17 cellular contexts compared by ENCODE assay signal in genomic region chr11:763549-764321, GRCh38. TPM values are rescaled to one million over a fixed set of nuclear protein-coding genes. Genes with fewer than 3 reads are reported as not detected.
DNase-seq lines count a peak whose midpoint lies in the region; TF ChIP-seq lines count a peak whose summit lies in the region.
"Had no signal": no experiment of that assay in that cellular context is flagged by ENCODE, and none has a peak within 500 bp of the region (broad histone marks: within the 10 kb centered on the region; RNA-seq: fewer than 3 reads in every experiment).

No MANE protein-coding gene starts in this region.

- no peaks in the 10 kb centered on the region for H3K27me3 Mint-ChIP-seq in dendritic cell treated with granulocyte-macrophage colony-stimulating factor and Interleukin-4, amounts not matched to agents 40 ng/mL and 50 ng/mL, for 4 days
- no peaks in the 10 kb centered on the region for H3K27me3 Mint-ChIP-seq in progenitor cell of endocrine pancreas
- H3K27me3 Mint-ChIP-seq: brain had no signal

- H3K4me3 Mint-ChIP-seq in dendritic cell treated with granulocyte-macrophage colony-stimulating factor and Interleukin-4, amounts not matched to agents 40 ng/mL and 50 ng/mL, for 4 days, result no peak overlapping the region
- H3K4me3 Mint-ChIP-seq in progenitor cell of endocrine pancreas (ENCODE audit: low read depth), result no peak overlapping the region
- H3K4me3 Mint-ChIP-seq: activated CD8-positive, alpha-beta T cell treated with anti-CD3 and anti-CD28 coated beads, Interleukin-2, amount 10 ng/mL, durations not matched to agents 7 days and 5 days; brain had no signal

- H3K4me1 Mint-ChIP-seq in dendritic cell treated with granulocyte-macrophage colony-stimulating factor and Interleukin-4, amounts not matched to agents 40 ng/mL and 50 ng/mL, for 4 days (ENCODE audit: low read depth), result peaks cover 41% of the 10 kb centered on the region
- no peaks in the 10 kb centered on the region for H3K4me1 Mint-ChIP-seq in progenitor cell of endocrine pancreas (ENCODE audit: low read depth)
- H3K4me1 Mint-ChIP-seq: brain had no signal

- no peaks in the 10 kb centered on the region for H3K9me3 ChIP-seq in HUES6 (ENCODE audit: control insufficient read depth, insufficient read depth, low read depth, low read length)
- H3K9me3 ChIP-seq: gastroesophageal sphincter, upper lobe of left lung had no signal

- H3K36me3 ChIP-seq in HUES6 (ENCODE audit: control insufficient read depth, insufficient read depth, low read length), result peaks cover 82% of the 10 kb centered on the region
- peaks cover 80% of the 10 kb centered on the region for H3K36me3 ChIP-seq in brain microvascular endothelial cell (replicated peaks)

- H3K4me1 ChIP-seq in HUES6 (ENCODE audit: control insufficient read depth, insufficient read depth, low read length), result peaks cover 14% of the 10 kb centered on the region
- H3K4me1 ChIP-seq: gastroesophageal sphincter had no signal

- DNase-seq in D341Med (ENCODE audit: low spot score) (peak; percentile 36), progenitor cell of endocrine pancreas (ENCODE audit: low spot score, unreplicated experiment) (no peak), brain microvascular endothelial cell (no peak), NCI-H146 (lab: John Stamatoyannopoulos, UW) (no peak), medulla oblongata (ENCODE audit: extremely low spot score) (no peak)
- DNase-seq: activated CD8-positive, alpha-beta T cell treated with anti-CD3 and anti-CD28 coated beads, Interleukin-2, amount 10 ng/mL, durations not matched to agents 7 days and 5 days; activated gamma-delta T cell treated with Interleukin-2 at 50 U/mL for 16 hours; NCI-H1930; NCI-H82; Right ventricle myocardium superior; stimulated activated CD4-positive, alpha-beta T cell treated with anti-CD3 and anti-CD28 coated beads, Interleukin-15, amount 100 ng/mL, for 24 hours had no signal

- in situ Hi-C loops in brain microvascular endothelial cell (cut with HindIII; ENCODE audit: low pct_ligation_motif_present, low sequenced_read_pairs), result no loop called here

- H3K27ac Mint-ChIP-seq in dendritic cell treated with granulocyte-macrophage colony-stimulating factor and Interleukin-4, amounts not matched to agents 40 ng/mL and 50 ng/mL, for 4 days, result peak overlapping the region; percentile 42
- H3K27ac Mint-ChIP-seq in progenitor cell of endocrine pancreas, result peak overlapping the region; percentile 41
- H3K27ac Mint-ChIP-seq: activated CD8-positive, alpha-beta T cell treated with anti-CD3 and anti-CD28 coated beads, Interleukin-2, amount 10 ng/mL, durations not matched to agents 7 days and 5 days had no signal

- peaks cover 96% of the 10 kb centered on the region for H3K36me3 Mint-ChIP-seq in dendritic cell treated with granulocyte-macrophage colony-stimulating factor and Interleukin-4, amounts not matched to agents 40 ng/mL and 50 ng/mL, for 4 days (ENCODE audit: low read depth)
- H3K36me3 Mint-ChIP-seq in progenitor cell of endocrine pancreas (ENCODE audit: insufficient read depth), result peaks cover 7% of the 10 kb centered on the region

- TF ChIP-seq CTCF in progenitor cell of endocrine pancreas (IDR thresholded peaks at IDR 0.05; ENCODE audit: unreplicated experiment) (no peak), brain microvascular endothelial cell (IDR thresholded peaks at IDR 0.05; ENCODE audit: low read depth, low read length, missing control alignments) (no peak)

- intact Hi-C loops in dendritic cell treated with granulocyte-macrophage colony-stimulating factor and Interleukin-4, amounts not matched to agents 40 ng/mL and 50 ng/mL, for 4 days (cut with micrococcal nuclease), result no loop called here

- no peaks in the 10 kb centered on the region for H3K9me3 Mint-ChIP-seq in dendritic cell treated with granulocyte-macrophage colony-stimulating factor and Interleukin-4, amounts not matched to agents 40 ng/mL and 50 ng/mL, for 4 days
- H3K9me3 Mint-ChIP-seq in progenitor cell of endocrine pancreas (ENCODE audit: low read depth), result no peaks in the 10 kb centered on the region
- H3K9me3 Mint-ChIP-seq: brain had no signal

- H3K9ac ChIP-seq in HUES6 (ENCODE audit: low read length), result peak overlapping the region; percentile 15
- H3K9ac ChIP-seq: KMS-11 had no signal

- H3K27me3 ChIP-seq in HUES6 (ENCODE audit: control insufficient read depth, insufficient read depth, low read length) (no peaks in the 10 kb centered on the region), brain microvascular endothelial cell (replicated peaks) (no peaks in the 10 kb centered on the region)
- H3K27me3 ChIP-seq: gastroesophageal sphincter, upper lobe of left lung had no signal

- H3K4me3 ChIP-seq in HUES6 (ENCODE audit: low read depth, low read length) (no peak overlapping the region), brain microvascular endothelial cell (ENCODE audit: low read depth, low read length) (no peak overlapping the region)
- H3K4me3 ChIP-seq: gastroesophageal sphincter, upper lobe of left lung had no signal

- H3K27ac ChIP-seq in HUES6 (ENCODE audit: low read depth, low read length), result no peak overlapping the region
- H3K27ac ChIP-seq in brain microvascular endothelial cell, result no peak overlapping the region
- H3K27ac ChIP-seq: KMS-11 had no signal

RNA-seq across cellular contexts. Expression of gene GATD1, which starts 13.6 kb away (rescaled TPM):
- total RNA-seq in progenitor cell of endocrine pancreas, result 74.1 and 75.4 TPM in 2 replicates

RNA-seq across cellular contexts. Expression of gene TALDO1, which starts 16.5 kb away (rescaled TPM):
- total RNA-seq in progenitor cell of endocrine pancreas, result 112 and 120 TPM in 2 replicates

RNA-seq across cellular contexts. Expression of gene CEND1, which starts 26.2 kb away (rescaled TPM):
- total RNA-seq in progenitor cell of endocrine pancreas, result not detected in 2 replicates
- total RNA-seq: upper lobe of left lung had no signal

RNA-seq across cellular contexts. Expression of gene SLC25A22, which starts 34.3 kb away (rescaled TPM):
- total RNA-seq in progenitor cell of endocrine pancreas, result 40.5 and 48.9 TPM in 2 replicates

RNA-seq across cellular contexts. Expression of gene PIDD1, which starts 41.3 kb away (rescaled TPM):
- 33.3 and 35.0 TPM in 2 replicates for total RNA-seq in progenitor cell of endocrine pancreas
